ENCODE assay signal across 1 cellular context in the genomic region with DNA sequence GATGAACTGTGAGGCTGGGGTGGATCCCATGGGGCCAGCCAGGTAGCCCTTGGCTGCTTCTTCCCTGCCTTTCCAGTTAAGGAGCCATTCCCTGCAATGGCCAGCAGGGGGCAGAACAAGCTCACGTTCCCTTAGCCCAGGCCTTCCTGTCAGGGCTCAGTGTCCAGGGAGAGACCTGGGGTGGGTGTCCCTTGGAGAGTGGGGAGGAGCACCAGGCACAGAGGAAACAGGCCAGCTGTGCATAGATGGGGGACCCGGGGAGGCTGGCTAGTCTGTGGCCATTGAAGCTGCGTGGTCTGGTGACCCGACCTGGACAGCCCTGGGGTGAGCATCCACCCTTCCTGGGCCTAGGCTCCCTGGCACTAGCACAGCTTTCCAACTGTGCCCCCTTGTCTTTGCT.
TF ChIP-seq lines count a peak whose summit lies in the region.

No MANE protein-coding gene starts in this region.

TF ChIP-seq in HEK293, 187 proteins besides CTCF, POLR2A, EP300 and RAD21 (continued from another document):
- TF ChIP-seq ZNF747 (tag by site-specific recombination; IDR thresholded peaks at IDR 0.05) (no peak), KLF10 (tag by site-specific recombination; IDR thresholded peaks at IDR 0.05) (no peak), REPIN1 (tag by site-specific recombination; IDR thresholded peaks at IDR 0.05; ENCODE audit: low read depth) (no peak), ZNF654 (tag by site-specific recombination; IDR thresholded peaks at IDR 0.05; ENCODE audit: low read depth) (peak; percentile 93), PATZ1 (tag by site-specific recombination; IDR thresholded peaks at IDR 0.05) (peak; percentile 37; the same call in 1 of the 2 replicates), ZNF791 (tag by site-specific recombination; IDR thresholded peaks at IDR 0.05) (no peak), ZNF2 (tag by site-specific recombination; IDR thresholded peaks at IDR 0.05) (peak; percentile 41; the same call in 1 of the 2 replicates), ZNF514 (tag by site-specific recombination; IDR thresholded peaks at IDR 0.05) (no peak), ZNF76 (tag by site-specific recombination; IDR thresholded peaks at IDR 0.05; ENCODE audit: borderline replicate concordance, low read depth) (no peak), ZNF629 (tag by site-specific recombination; IDR thresholded peaks at IDR 0.05) (peak; percentile 35), ZNF341 (tag by site-specific recombination; IDR thresholded peaks at IDR 0.05; ENCODE audit: low read depth) (peak; percentile 31; the same call in 1 of the 2 replicates)
- TF ChIP-seq, protein P1, sequence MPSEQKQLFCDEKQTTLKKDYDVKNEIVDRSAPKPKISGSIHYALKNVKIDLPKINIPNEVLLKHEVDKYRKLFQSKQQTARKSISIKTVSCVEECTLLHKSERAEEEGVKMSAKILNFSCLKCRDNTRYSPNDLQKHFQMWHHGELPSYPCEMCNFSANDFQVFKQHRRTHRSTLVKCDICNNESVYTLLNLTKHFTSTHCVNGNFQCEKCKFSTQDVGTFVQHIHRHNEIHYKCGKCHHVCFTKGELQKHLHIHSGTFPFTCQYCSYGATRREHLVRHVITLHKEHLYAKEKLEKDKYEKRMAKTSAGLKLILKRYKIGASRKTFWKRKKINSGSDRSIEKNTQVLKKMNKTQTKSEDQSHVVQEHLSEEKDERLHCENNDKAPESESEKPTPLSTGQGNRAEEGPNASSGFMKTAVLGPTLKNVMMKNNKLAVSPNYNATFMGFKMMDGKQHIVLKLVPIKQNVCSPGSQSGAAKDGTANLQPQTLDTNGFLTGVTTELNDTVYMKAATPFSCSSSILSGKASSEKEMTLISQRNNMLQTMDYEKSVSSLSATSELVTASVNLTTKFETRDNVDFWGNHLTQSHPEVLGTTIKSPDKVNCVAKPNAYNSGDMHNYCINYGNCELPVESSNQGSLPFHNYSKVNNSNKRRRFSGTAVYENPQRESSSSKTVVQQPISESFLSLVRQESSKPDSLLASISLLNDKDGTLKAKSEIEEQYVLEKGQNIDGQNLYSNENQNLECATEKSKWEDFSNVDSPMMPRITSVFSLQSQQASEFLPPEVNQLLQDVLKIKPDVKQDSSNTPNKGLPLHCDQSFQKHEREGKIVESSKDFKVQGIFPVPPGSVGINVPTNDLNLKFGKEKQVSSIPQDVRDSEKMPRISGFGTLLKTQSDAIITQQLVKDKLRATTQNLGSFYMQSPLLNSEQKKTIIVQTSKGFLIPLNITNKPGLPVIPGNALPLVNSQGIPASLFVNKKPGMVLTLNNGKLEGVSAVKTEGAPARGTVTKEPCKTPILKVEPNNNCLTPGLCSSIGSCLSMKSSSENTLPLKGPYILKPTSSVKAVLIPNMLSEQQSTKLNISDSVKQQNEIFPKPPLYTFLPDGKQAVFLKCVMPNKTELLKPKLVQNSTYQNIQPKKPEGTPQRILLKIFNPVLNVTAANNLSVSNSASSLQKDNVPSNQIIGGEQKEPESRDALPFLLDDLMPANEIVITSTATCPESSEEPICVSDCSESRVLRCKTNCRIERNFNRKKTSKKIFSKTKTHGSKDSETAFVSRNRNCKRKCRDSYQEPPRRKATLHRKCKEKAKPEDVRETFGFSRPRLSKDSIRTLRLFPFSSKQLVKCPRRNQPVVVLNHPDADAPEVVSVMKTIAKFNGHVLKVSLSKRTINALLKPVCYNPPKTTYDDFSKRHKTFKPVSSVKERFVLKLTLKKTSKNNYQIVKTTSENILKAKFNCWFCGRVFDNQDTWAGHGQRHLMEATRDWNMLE (tag by site-specific recombination; conservative IDR thresholded peaks at IDR 0.05; ENCODE audit: low read depth): no peak
- TF ChIP-seq, protein P2, sequence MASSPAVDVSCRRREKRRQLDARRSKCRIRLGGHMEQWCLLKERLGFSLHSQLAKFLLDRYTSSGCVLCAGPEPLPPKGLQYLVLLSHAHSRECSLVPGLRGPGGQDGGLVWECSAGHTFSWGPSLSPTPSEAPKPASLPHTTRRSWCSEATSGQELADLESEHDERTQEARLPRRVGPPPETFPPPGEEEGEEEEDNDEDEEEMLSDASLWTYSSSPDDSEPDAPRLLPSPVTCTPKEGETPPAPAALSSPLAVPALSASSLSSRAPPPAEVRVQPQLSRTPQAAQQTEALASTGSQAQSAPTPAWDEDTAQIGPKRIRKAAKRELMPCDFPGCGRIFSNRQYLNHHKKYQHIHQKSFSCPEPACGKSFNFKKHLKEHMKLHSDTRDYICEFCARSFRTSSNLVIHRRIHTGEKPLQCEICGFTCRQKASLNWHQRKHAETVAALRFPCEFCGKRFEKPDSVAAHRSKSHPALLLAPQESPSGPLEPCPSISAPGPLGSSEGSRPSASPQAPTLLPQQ (tag by site-specific recombination; IDR thresholded peaks at IDR 0.05): no peak
